8 cellular contexts compared by ENCODE assay signal in genomic region chr10:1643161-1643910, GRCh38.
DNase-seq lines count a peak whose midpoint lies in the region; ATAC-seq and TF ChIP-seq lines count a peak whose summit lies in the region.

No MANE protein-coding gene starts in this region.

- H3K27ac ChIP-seq in iPS DF 6.9 (ENCODE audit: low read length): no peak overlapping the region

- no peaks in the 10 kb centered on the region; the same call in 1 of the 2 replicates for H3K27me3 ChIP-seq in iPS DF 6.9 (ENCODE audit: control insufficient read depth, insufficient read depth, low read length)

- H3K9me3 ChIP-seq in iPS DF 6.9 (ENCODE audit: control insufficient read depth, insufficient read depth, low read length): no peaks in the 10 kb centered on the region

- in situ Hi-C loops in GM13977 (cut with MboI; ENCODE audit: low pct_unique_long_range_greater_than_20kb, low sequenced_read_pairs, unreplicated experiment): no loop called here

- H3K4me1 ChIP-seq in iPS DF 6.9 (ENCODE audit: control insufficient read depth, insufficient read depth, low read length): no peaks in the 10 kb centered on the region

- DNase-seq in GM13977 (ENCODE audit: low spot score) (peak; percentile 56), OCI-M1 (lab: John Stamatoyannopoulos, UW) (peak; percentile 3), iPS DF 6.9 (ENCODE audit: low read depth, low spot score) (peak; percentile 52), NCI-H1105 (lab: John Stamatoyannopoulos, UW) (no peak), anterior cingulate cortex (lab: John Stamatoyannopoulos, UW) (no peak), NCI-H510A (lab: John Stamatoyannopoulos, UW) (no peak)

- H3K36me3 ChIP-seq in iPS DF 6.9 (ENCODE audit: control insufficient read depth, insufficient read depth, low read length): no peaks in the 10 kb centered on the region

- ATAC-seq in GM21737 (IDR thresholded peaks at IDR 0.05; ENCODE audit: unreplicated experiment) (peak; percentile 76), HG03135 (IDR thresholded peaks at IDR 0.05; ENCODE audit: unreplicated experiment) (no peak)

- TF ChIP-seq CTCF in GM13977 (IDR thresholded peaks at IDR 0.05; ENCODE audit: extremely low read depth, insufficient read depth, missing control alignments): no peak

- WGBS in iPS DF 6.9 (ENCODE audit: insufficient coverage, insufficient read length): no CpG with 5 or more reads among the region's 11 CpGs

- H3K4me3 ChIP-seq in iPS DF 6.9 (ENCODE audit: low read length): no peak overlapping the region

Comparison
In these comparisons a context has a peak if more than half of its experiments do, and no peak if none do; other contexts are left out.
1. DNase-seq: peak in GM13977 (single experiment), OCI-M1 (single experiment) and iPS DF 6.9 (single experiment); none in NCI-H1105 (single experiment), anterior cingulate cortex (0 of 58) and NCI-H510A (single experiment).